7 cellular contexts compared by ENCODE assay signal in the genomic region with DNA sequence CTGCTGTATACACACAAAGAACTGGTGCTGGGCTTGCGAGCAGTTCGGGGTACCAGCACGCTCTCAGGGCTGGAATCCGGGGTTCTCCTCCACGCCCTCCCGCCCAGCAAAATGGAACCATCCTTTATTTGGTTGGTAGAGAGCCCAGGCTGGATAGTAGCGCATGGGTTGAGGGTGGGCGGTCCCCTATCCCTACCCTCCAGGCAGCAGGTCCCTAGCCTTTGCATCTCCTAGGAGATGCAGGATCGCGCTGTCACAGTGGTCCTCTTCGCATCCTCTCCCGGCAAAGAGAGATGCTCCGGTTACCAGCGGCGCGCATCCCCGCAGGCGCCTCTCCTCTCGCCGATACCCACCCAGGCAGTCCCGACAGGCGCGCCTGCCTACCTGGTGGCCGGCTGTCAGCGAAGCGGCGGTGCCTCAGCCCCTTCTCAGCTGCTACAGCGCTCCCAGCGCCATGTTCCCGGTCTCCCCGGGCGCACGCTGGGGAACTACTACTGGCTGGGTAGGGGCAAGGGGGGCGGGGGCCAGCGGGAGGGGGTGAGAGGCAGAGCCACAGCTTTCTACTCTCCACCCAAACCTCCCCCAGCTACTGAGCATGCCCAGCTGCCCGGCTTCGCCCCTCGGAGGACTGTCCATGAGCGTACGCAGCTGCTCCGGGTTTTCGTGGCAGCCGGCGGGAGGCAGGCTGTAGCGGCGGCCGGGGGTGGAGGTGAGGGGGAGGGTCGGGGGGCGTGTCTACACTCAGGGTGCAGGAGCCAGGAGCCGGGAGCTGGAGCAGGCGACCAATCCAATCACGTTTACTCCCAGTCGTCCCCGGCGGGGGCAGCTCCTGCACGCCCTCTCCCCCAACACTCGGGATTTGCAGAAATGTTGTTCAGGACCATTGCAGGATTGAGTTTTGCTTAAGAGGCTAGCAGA. TPM values are rescaled to one million over a fixed set of nuclear protein-coding genes. Genes with fewer than 3 reads are reported as not detected.
DNase-seq lines count a peak whose midpoint lies in the region; ATAC-seq and TF ChIP-seq lines count a peak whose summit lies in the region.

A gene (minus strand): TSS at position 699 of the 918 bp plus-strand sequence. CDS start 194,748 bp downstream, outside the sequence.

- ATAC-seq in Panc1 (peak; percentile 51; the same call in 1 of the 2 replicates), HG03521 (IDR thresholded peaks at IDR 0.05; ENCODE audit: unreplicated experiment) (no peak), HG03571 (IDR thresholded peaks at IDR 0.05; ENCODE audit: unreplicated experiment) (no peak)

- H3K4me2 ChIP-seq in PC-9 = no peak within 1 kb of the TSS

- H2AFZ ChIP-seq in PC-9 = no peak within 1 kb of the TSS

- no peaks in the 10 kb centered on the region for H3K4me1 ChIP-seq in Panc1 (ENCODE audit: control insufficient read depth, insufficient read depth, low read length)
- no peaks in the 10 kb centered on the region for H3K4me1 ChIP-seq in PC-9 (replicated peaks; ENCODE audit: insufficient read depth)

- H3K9me2 ChIP-seq in PC-9 (ENCODE audit: insufficient read depth) = no peaks in the 10 kb centered on the region

- DNase-seq in LNCaP clone FGC (ENCODE audit: low read depth) (peak; percentile 2), Panc1 (ENCODE audit: low read depth, low spot score) (no peak), fibroblast of peridontal ligament (ENCODE audit: extremely low read depth) (peak; percentile 8), occipital lobe (lab: John Stamatoyannopoulos, UW) (peak; percentile 88), PC-9 (no peak)

- H3K9me3 ChIP-seq in Panc1 (ENCODE audit: control insufficient read depth, insufficient read depth, low read depth, low read length) (no peaks in the 10 kb centered on the region), PC-9 (ENCODE audit: insufficient read depth, low read depth) (no peaks in the 10 kb centered on the region)

- intact Hi-C loops in Panc1 (cut with micrococcal nuclease; ENCODE audit: unreplicated experiment) (no loop called here), PC-9 (cut with micrococcal nuclease; ENCODE audit: unreplicated experiment) (no loop called here)

- no peaks in the 10 kb centered on the region for H4K20me1 ChIP-seq in PC-9 (ENCODE audit: insufficient read depth)

- H3K4me3 ChIP-seq in LNCaP clone FGC (ENCODE audit: low read depth, low read length) (peak within 1 kb of the TSS; percentile 48), Panc1 (ENCODE audit: low read depth in 2 of 2, low read length in 2 of 2) (peak within 1 kb of the TSS; percentile 17 to 27; a peak in 2 of 4 replicates), PC-9 (no peak within 1 kb of the TSS)

- H3K27ac ChIP-seq in Panc1 (ENCODE audit: low read length) (no peak within 1 kb of the TSS), PC-9 (no peak within 1 kb of the TSS)

- no peaks in the 10 kb centered on the region for H3K79me2 ChIP-seq in PC-9 (ENCODE audit: low read depth)

- BruUV-seq in Panc1 (replicated peaks; lab: Mats Ljungman, UMichigan) (no TSS peak), PC-9 (replicated peaks; lab: Mats Ljungman, UMichigan) (no TSS peak)

- H3K27me3 ChIP-seq in Panc1 (ENCODE audit: control insufficient read depth, insufficient read depth, low read length) (no peaks in the 10 kb centered on the region; the same call in 1 of the 2 replicates), PC-9 (ENCODE audit: insufficient read depth, low read depth) (peaks cover 29% of the 10 kb centered on the region)

- no peaks in the 10 kb centered on the region for H3K36me3 ChIP-seq in Panc1 (ENCODE audit: control insufficient read depth, insufficient read depth, low read length)
- H3K36me3 ChIP-seq in PC-9 (ENCODE audit: low read depth) = no peaks in the 10 kb centered on the region

- H3F3A ChIP-seq in PC-9 (ENCODE audit: insufficient read depth, low read depth) = no peaks in the 10 kb centered on the region

- POLR2A ChIA-PET in Panc1 (lab: Charles Lee) = no interaction called here
- POLR2A ChIA-PET in PC-9 (lab: Charles Lee; ENCODE audit: unreplicated experiment) = no interaction called here

- CTCF ChIA-PET in Panc1 (lab: Charles Lee) = no interaction called here
- CTCF ChIA-PET in PC-9 (lab: Charles Lee) = no interaction called here

- in situ Hi-C loops in Panc1 (cut with HindIII; ENCODE audit: low pct_unique_long_range_greater_than_20kb, low sequenced_read_pairs) = no loop called here

- TF ChIP-seq CTCF in LNCaP clone FGC (IDR thresholded peaks at IDR 0.05; ENCODE audit: control insufficient read depth, extremely low read depth, insufficient read depth) (no peak), Panc1 (IDR thresholded peaks at IDR 0.05) (no peak), PC-9 (conservative IDR thresholded peaks at IDR 0.05) (no peak)

RNA-seq across cellular contexts. Expression of the gene that starts here (rescaled TPM):
- not detected for total RNA-seq in Panc1 (2021; ENCODE audit: unreplicated experiment)
- polyA plus RNA-seq in Panc1 (2012; ENCODE audit: insufficient read length) = not detected
- total RNA-seq in occipital lobe = 55.7 TPM
- not detected in 2 replicates for total RNA-seq in PC-9 (2021)

Comparison
In these comparisons a context has a peak if more than half of its experiments do, and no peak if none do; other contexts are left out.
1. RNA of the gene that starts here (total RNA-seq): 55.7 TPM in occipital lobe (single experiment); not detected in Panc1 (single experiment) and not detected in PC-9; every median in the first group is over 10 times any median in the second.
2. Peak in ATAC-seq and H3K4me3 ChIP-seq in Panc1; RNA of the gene not detected or under 1 TPM.
3. DNase-seq: peak in LNCaP clone FGC (single experiment), fibroblast of peridontal ligament (single experiment) and occipital lobe (single experiment); none in Panc1 (single experiment) and PC-9 (0 of 2).